Comparison of ENCODE assay signal across 9 cellular contexts in the genomic region with DNA sequence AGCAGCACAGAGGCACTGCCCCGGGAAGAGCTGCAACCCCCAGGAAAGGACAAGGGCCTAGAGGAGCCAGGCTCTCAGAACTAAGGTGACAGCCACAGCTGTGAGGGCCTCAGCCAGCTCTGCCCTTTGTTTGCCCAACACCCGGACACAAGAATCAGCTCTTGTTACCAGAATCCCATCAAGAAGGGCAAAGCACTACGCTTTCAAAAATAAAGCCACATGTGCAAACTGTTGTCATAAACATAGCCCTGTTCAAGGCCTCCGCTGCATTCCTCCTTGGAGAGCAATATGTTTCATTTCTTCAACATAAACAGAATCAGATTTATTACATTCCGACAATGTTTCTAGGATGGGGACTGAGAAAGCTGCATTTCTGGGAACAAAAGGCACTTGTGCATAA.
DNase-seq lines count a peak whose midpoint lies in the region; ATAC-seq and TF ChIP-seq lines count a peak whose summit lies in the region.
"Had no signal": no experiment of that assay in that cellular context is flagged by ENCODE, and none has a peak within 500 bp of the region (broad histone marks: within the 10 kb centered on the region; RNA-seq: fewer than 3 reads in every experiment).

No MANE protein-coding gene starts in this region.

- H3K9me3 ChIP-seq in vagina: no peaks in the 10 kb centered on the region
- H3K9me3 ChIP-seq: BE2C had no signal

- H3K4me3 ChIP-seq in fibroblast of pulmonary artery (replicated peaks; ENCODE audit: low read depth, low read length): peak overlapping the region; percentile 51
- H3K4me3 ChIP-seq in vagina: peak overlapping the region; percentile 4 to 23

- H3K4me3 Mint-ChIP-seq in nephron: peak overlapping the region; percentile 40 to 51 (median 46)

- H3K9me3 Mint-ChIP-seq in nephron: no peaks in the 10 kb centered on the region

- H3K27me3 ChIP-seq in vagina: no peaks in the 10 kb centered on the region
- H3K27me3 ChIP-seq: BE2C had no signal

- H3K4me1 ChIP-seq in vagina: peaks cover 72% of the 10 kb centered on the region

- peaks cover 15% of the 10 kb centered on the region for H3K36me3 Mint-ChIP-seq in nephron (ENCODE audit: low read depth)

- H3K27ac Mint-ChIP-seq in nephron: peak overlapping the region; percentile 96 to 99 (median 98)

- no peak for TF ChIP-seq POLR2A in vagina (IDR thresholded peaks at IDR 0.05)

- peak overlapping the region; percentile 87 for H3K27ac ChIP-seq in vagina

- TF ChIP-seq CTCF in fibroblast of pulmonary artery (IDR thresholded peaks at IDR 0.05; ENCODE audit: low read length, missing control alignments): no peak
- TF ChIP-seq CTCF in nephron (IDR thresholded peaks at IDR 0.05; ENCODE audit: unreplicated experiment in 3 of 3): no peak
- no peak for TF ChIP-seq CTCF in vagina (IDR thresholded peaks at IDR 0.05)

- H3K4me1 Mint-ChIP-seq in nephron: peaks cover 90% of the 10 kb centered on the region

- peak; percentile 9 for DNase-seq in Right ventricle myocardium inferior (ENCODE audit: missing footprints)
- no peak for DNase-seq in Right ventricle myocardium superior
- peak; percentile 43 for DNase-seq in fibroblast of pulmonary artery (ENCODE audit: low read depth)
- no peak for DNase-seq in vagina (ENCODE audit: extremely low spot score in 2 of 2)
- DNase-seq in NOMO-1 treated with DMSO at 0.1 percent for 48 hours (lab: John Stamatoyannopoulos, UW; ENCODE audit: unreplicated experiment): no peak
- DNase-seq: BE2C had no signal

- H3K27me3 Mint-ChIP-seq in nephron (ENCODE audit: low read depth): no peaks in the 10 kb centered on the region

- ATAC-seq in Right ventricle myocardium inferior (no peak), Right ventricle myocardium superior (ENCODE audit: poor library complexity) (no peak), GM18858 (IDR thresholded peaks at IDR 0.05; ENCODE audit: unreplicated experiment) (no peak), HG02798 (IDR thresholded peaks at IDR 0.05; ENCODE audit: poor library complexity, unreplicated experiment) (no peak)

- intact Hi-C loops in Right ventricle myocardium inferior (cut with DNase I) (no loop called here), Right ventricle myocardium superior (cut with DNase I) (no loop called here), vagina (cut with DNase I) (no loop called here)

- H3K36me3 ChIP-seq in vagina: no peaks in the 10 kb centered on the region
- H3K36me3 ChIP-seq: BE2C had no signal

Comparison
In these comparisons a context has a peak if more than half of its experiments do, and no peak if none do; other contexts are left out.
1. DNase-seq: peak in Right ventricle myocardium inferior (single experiment) and fibroblast of pulmonary artery (single experiment); none in Right ventricle myocardium superior (single experiment), vagina (0 of 2) and NOMO-1 treated with DMSO at 0.1 percent for 48 hours (single experiment).